ENCODE assay signal across 10 cellular contexts in the genomic region with DNA sequence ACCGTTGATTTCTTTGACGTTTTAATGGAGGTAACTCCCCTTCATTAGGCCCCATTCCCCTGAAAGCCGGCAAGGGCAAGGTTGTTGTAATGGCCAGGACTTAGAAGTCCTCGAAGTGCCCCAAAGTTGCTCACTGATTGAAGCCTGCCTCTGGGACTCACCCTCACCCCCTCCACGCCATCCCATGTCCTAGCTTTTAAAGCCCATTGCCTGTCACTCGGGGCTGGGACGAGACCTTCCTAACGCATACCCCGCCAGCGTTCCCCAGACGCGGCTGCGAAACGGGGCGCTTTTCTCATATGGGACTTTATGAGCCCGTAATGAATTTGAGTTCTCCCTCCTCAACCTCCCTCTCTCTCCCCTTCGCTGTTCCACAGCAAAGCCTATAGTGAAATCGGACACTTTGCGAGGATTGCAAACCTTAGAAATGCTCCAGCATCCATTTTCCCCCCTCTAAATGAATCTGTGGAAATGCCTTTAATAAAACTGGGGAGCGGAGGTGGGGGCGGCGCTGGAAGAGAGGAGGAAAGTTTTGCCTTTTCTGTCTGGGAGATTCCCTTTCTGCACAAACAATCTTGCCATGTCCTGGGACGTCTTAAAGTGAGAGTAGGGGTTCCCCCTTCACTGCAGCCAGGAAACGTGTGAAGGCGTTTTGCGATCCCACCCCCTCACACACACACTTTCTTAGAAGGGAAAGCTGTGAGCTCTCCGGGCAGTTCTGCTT. TPM values are rescaled to one million over a fixed set of nuclear protein-coding genes. Genes with fewer than 3 reads are reported as not detected.
DNase-seq lines count a peak whose midpoint lies in the region; ATAC-seq, FAIRE-seq and TF ChIP-seq lines count a peak whose summit lies in the region.
"Had no signal": no experiment of that assay in that cellular context is flagged by ENCODE, and none has a peak within 500 bp of the region (broad histone marks: within the 10 kb centered on the region; RNA-seq: fewer than 3 reads in every experiment).

No MANE protein-coding gene starts in this region.

- H3K9me3 ChIP-seq in HEK293 (ENCODE audit: control insufficient read depth, insufficient read depth, low read depth, low read length) = no peaks in the 10 kb centered on the region
- no peaks in the 10 kb centered on the region for H3K9me3 ChIP-seq in kidney (ENCODE audit: control insufficient read depth in 1 of 2, low read length in 2 of 2)

- no peaks in the 10 kb centered on the region for H3K36me3 Mint-ChIP-seq in brain
- peaks cover 2 to 3% of the 10 kb centered on the region in 2 donors for H3K36me3 Mint-ChIP-seq in stimulated activated naive B cell treated with anti-CD40 and anti-IgM and Interleukin-4, amounts not matched to agents 10 μg/mL and 1 μg/mL and 100 μg/mL, for 72 hours

- ATAC-seq in stimulated activated naive B cell treated with anti-CD40 and anti-IgM and Interleukin-4, amounts not matched to agents 10 μg/mL and 1 μg/mL and 100 μg/mL, for 72 hours (replicated peaks) = peak; percentile 23 to 59
- ATAC-seq: PC-3 had no signal

- peak overlapping the region; percentile 81 to 85 for H3K9ac ChIP-seq in kidney (ENCODE audit: low read length in 2 of 2)

- H3K4me3 ChIP-seq in HEK293 (ENCODE audit: low read depth, low read length) = peak overlapping the region; percentile 60
- peak overlapping the region; percentile 75 to 87 for H3K4me3 ChIP-seq in kidney (ENCODE audit: low read length in 2 of 2)

- H3K4me1 Mint-ChIP-seq in brain = peaks cover 46% of the 10 kb centered on the region
- H3K4me1 Mint-ChIP-seq in stimulated activated naive B cell treated with anti-CD40 and anti-IgM and Interleukin-4, amounts not matched to agents 10 μg/mL and 1 μg/mL and 100 μg/mL, for 72 hours = peaks cover 16 to 21% of the 10 kb centered on the region in 2 donors

- peaks cover 85% of the 10 kb centered on the region for H3K27me3 Mint-ChIP-seq in brain
- H3K27me3 Mint-ChIP-seq in stimulated activated naive B cell treated with anti-CD40 and anti-IgM and Interleukin-4, amounts not matched to agents 10 μg/mL and 1 μg/mL and 100 μg/mL, for 72 hours = peaks cover 71 to 90% of the 10 kb centered on the region in 2 donors

- FAIRE-seq in kidney (lab: Jason Lieb, UNC) (no peak), GM19239 (lab: Jason Lieb, UNC) (no peak)

- H3K27ac Mint-ChIP-seq in brain = peak overlapping the region in 3 of 5 experiments; percentile 63 to 71 (median 69)
- H3K27ac Mint-ChIP-seq in stimulated activated naive B cell treated with anti-CD40 and anti-IgM and Interleukin-4, amounts not matched to agents 10 μg/mL and 1 μg/mL and 100 μg/mL, for 72 hours = peak overlapping the region; percentile 44

- H3K27ac ChIP-seq in HEK293 (ENCODE audit: extremely low read depth, low read depth, low read length) (peak overlapping the region; percentile 56; the same call in 1 of the 2 replicates), kidney (ENCODE audit: low read depth in 2 of 2, low read length in 2 of 2) (peak overlapping the region; percentile 78 to 86), substantia nigra (ENCODE audit: low read depth, low read length, poor library complexity, severe bottlenecking) (no peak overlapping the region)

- POLR2A ChIA-PET in HEK293 (lab: Yijun Ruan, JAX) = interaction anchor here (1.0 kb wide), 1 partner anchor 482 kb away, joined by 6 read pairs; no protein-coding TSS in a partner anchor

- TF ChIP-seq CTCF in HEK293 (tag by site-specific recombination; IDR thresholded peaks at IDR 0.05) = no peak
- no peak for TF ChIP-seq CTCF in brain (conservative IDR thresholded peaks at IDR 0.05)
- TF ChIP-seq CTCF in kidney (IDR thresholded peaks at IDR 0.05; ENCODE audit: borderline replicate concordance, extremely low read depth, insufficient read depth) = no peak

- H3K36me3 ChIP-seq in HEK293 (ENCODE audit: control insufficient read depth in 2 of 2, insufficient read depth in 1 of 2, low read length in 2 of 2) (no peaks in the 10 kb centered on the region), kidney (ENCODE audit: control insufficient read depth in 1 of 2, insufficient read depth in 2 of 2, low read length in 2 of 2) (no peaks in the 10 kb centered on the region)

- CTCF ChIA-PET in HEK293 (lab: Yijun Ruan, JAX) = interaction anchor here (0.6 to 2.7 kb wide), 12 partner anchors 11 to 561 kb away, joined by 3 to 9 read pairs (median 3); no protein-coding TSS in a partner anchor

- H3K4me1 ChIP-seq in HEK293 (ENCODE audit: control insufficient read depth, insufficient read depth, low read length) (peaks cover 7% of the 10 kb centered on the region), kidney (ENCODE audit: control insufficient read depth in 1 of 2, insufficient read depth in 1 of 2, low read depth in 1 of 2, low read length in 2 of 2) (peaks cover 0 to 9% of the 10 kb centered on the region in 2 donors)

- peaks cover 0 to 10% (median 0%) of the 10 kb centered on the region in 5 experiments for H3K9me3 Mint-ChIP-seq in brain
- H3K9me3 Mint-ChIP-seq in stimulated activated naive B cell treated with anti-CD40 and anti-IgM and Interleukin-4, amounts not matched to agents 10 μg/mL and 1 μg/mL and 100 μg/mL, for 72 hours = peaks cover 0 to 2% of the 10 kb centered on the region in 2 donors

- intact Hi-C loops in kidney (cut with DNase I) = no loop called here

- no peak for DNase-seq in kidney
- DNase-seq in stimulated activated naive B cell treated with anti-CD40 and anti-IgM and Interleukin-4, amounts not matched to agents 10 μg/mL and 1 μg/mL and 100 μg/mL, for 72 hours = no peak
- DNase-seq in GM19239 (ENCODE audit: insufficient read length, low spot score) = no peak
- DNase-seq in superior temporal gyrus (ENCODE audit: extremely low spot score) = no peak
- no peak for DNase-seq in activated CD4-positive, alpha-beta T cell treated with anti-CD3 and anti-CD28 coated beads, Interleukin-2, amount 50 U/mL, for 4 hours
- DNase-seq in substantia nigra (lab: John Stamatoyannopoulos, UW) = no peak
- DNase-seq: activated gamma-delta T cell, PC-3 had no signal

- H3K4me3 Mint-ChIP-seq in brain = peak overlapping the region; percentile 67 to 88 (median 83)
- peak overlapping the region; percentile 39 to 52 for H3K4me3 Mint-ChIP-seq in stimulated activated naive B cell treated with anti-CD40 and anti-IgM and Interleukin-4, amounts not matched to agents 10 μg/mL and 1 μg/mL and 100 μg/mL, for 72 hours

TF ChIP-seq in HEK293, 187 proteins besides CTCF, POLR2A, EP300 and RAD21 (continues in another document):
- TF ChIP-seq ZNF132 (tag by site-specific recombination; IDR thresholded peaks at IDR 0.05; ENCODE audit: borderline replicate concordance) (no peak), ZFHX2 (tag by site-specific recombination; conservative IDR thresholded peaks at IDR 0.05) (peak; percentile 58), ATF2 (tag by site-specific recombination; IDR thresholded peaks at IDR 0.05; ENCODE audit: low read depth) (no peak), ZNF174 (tag by site-specific recombination; IDR thresholded peaks at IDR 0.05) (no peak), EGR2 (tag by site-specific recombination; IDR thresholded peaks at IDR 0.05; ENCODE audit: low read depth) (0 out of 2 replicates have a peak, but pooled peaks have one; percentile 17), ZNF211 (tag by site-specific recombination; IDR thresholded peaks at IDR 0.05; ENCODE audit: low read depth) (no peak), ZNF239 (tag by site-specific recombination; IDR thresholded peaks at IDR 0.05) (no peak), PRDM10 (tag by site-specific recombination; IDR thresholded peaks at IDR 0.05) (peak; percentile 47; the same call in 1 of the 2 replicates), ZNF626 (tag by site-specific recombination; IDR thresholded peaks at IDR 0.05) (no peak), ZNF521 (tag by site-specific recombination; IDR thresholded peaks at IDR 0.05) (no peak), ZNF292 (tag by site-specific recombination; IDR thresholded peaks at IDR 0.05; ENCODE audit: borderline replicate concordance, low read depth) (no peak), KLF16 (tag by site-specific recombination; IDR thresholded peaks at IDR 0.05) (0 out of 2 replicates have a peak, but pooled peaks have one; percentile 36)

RNA-seq across cellular contexts. Expression of gene PAPPA, which starts 1.5 kb away (rescaled TPM):
- not detected for polyA plus RNA-seq in brain (ENCODE audit: insufficient read depth, low read depth, low replicate concordance)
- 10.2 TPM for total RNA-seq in kidney
- 4.2 TPM for polyA plus RNA-seq in kidney (ENCODE audit: insufficient read depth, low read depth, low replicate concordance)
- total RNA-seq: PC-3 had no signal
